ENCODE assay signal across 8 cellular contexts in the genomic region with DNA sequence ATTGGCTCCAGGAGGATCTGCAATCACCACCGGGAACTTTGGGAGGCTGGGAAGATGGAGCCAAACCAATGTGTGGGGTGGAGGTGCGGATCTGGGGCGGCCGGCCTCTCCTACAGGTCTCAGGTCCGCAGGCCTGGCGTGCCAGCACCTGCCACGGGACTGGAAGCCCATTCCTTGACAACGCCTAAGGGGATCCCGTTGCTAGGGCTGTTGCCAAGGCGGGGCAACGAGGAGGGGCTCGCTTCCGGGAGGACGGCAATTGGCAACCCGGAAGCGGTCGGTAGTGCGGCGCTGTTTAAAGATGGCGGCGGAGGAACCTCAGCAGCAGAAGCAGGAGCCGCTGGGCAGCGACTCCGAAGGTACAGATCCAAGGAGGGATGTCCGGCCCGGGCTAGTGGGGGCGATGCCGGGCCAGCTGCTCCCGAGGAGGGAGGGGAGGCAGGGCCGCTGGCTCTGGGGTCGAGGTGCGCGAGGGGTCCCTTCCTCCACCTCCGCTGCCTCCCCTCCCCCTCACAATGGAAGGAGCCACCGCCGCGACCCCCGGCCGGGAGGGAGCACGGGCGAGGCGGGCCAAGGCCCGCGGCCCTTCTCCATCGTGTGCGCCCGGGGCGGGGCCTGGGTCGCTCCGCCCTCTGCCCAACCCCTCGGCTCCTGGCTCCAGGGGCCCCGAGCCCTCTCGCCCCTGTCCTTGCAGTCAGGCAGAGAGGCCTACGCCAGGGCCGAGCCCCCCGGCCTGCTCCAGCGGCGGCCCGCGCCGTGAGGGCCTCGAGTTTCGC. TPM values are rescaled to one million over a fixed set of nuclear protein-coding genes. Genes with fewer than 3 reads are reported as not detected.
DNase-seq lines count a peak whose midpoint lies in the region; ATAC-seq and TF ChIP-seq lines count a peak whose summit lies in the region.

A gene with protein sequence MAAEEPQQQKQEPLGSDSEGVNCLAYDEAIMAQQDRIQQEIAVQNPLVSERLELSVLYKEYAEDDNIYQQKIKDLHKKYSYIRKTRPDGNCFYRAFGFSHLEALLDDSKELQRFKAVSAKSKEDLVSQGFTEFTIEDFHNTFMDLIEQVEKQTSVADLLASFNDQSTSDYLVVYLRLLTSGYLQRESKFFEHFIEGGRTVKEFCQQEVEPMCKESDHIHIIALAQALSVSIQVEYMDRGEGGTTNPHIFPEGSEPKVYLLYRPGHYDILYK (plus strand): TSS at position 283 of the 776 bp plus-strand sequence. CDS start 19 bp downstream, at position 302.

- no peaks in the 10 kb centered on the region for H3K27me3 ChIP-seq in adrenal gland
- H3K27me3 ChIP-seq in heart right ventricle: no peaks in the 10 kb centered on the region
- no peaks in the 10 kb centered on the region for H3K27me3 ChIP-seq in upper lobe of left lung

- H3K9me3 ChIP-seq in adrenal gland (replicated peaks in 1 of 3): no peaks in the 10 kb centered on the region
- H3K9me3 ChIP-seq in heart right ventricle: no peaks in the 10 kb centered on the region
- H3K9me3 ChIP-seq in upper lobe of left lung: no peaks in the 10 kb centered on the region

- TF ChIP-seq POLR2A in GM10847 (IDR thresholded peaks at IDR 0.05; ENCODE audit: extremely low read depth, insufficient read length): peak; percentile 78
- peak; percentile 48 to 66 for TF ChIP-seq POLR2A in adrenal gland (IDR thresholded peaks at IDR 0.05)
- peak in 3 of 4 donors; percentile 57 to 83 (median 74) for TF ChIP-seq POLR2A in upper lobe of left lung (IDR thresholded peaks at IDR 0.05)

- H3K27ac ChIP-seq in adrenal gland (peak within 1 kb of the TSS; percentile 30 to 89 (median 66)), heart right ventricle (peak within 1 kb of the TSS in 9 of 10 donors; percentile 78 to 92 (median 88)), upper lobe of left lung (peak within 1 kb of the TSS; percentile 88 to 94 (median 92))

- intact Hi-C loops in adrenal gland (cut with DNase I): no loop called here
- intact Hi-C loops in heart right ventricle (cut with DNase I): no loop called here
- intact Hi-C loops in posterior cingulate gyrus (cut with DNase I): no loop called here

- H3K4me1 ChIP-seq in adrenal gland (replicated peaks in 1 of 2): peaks cover 18 to 25% of the 10 kb centered on the region in 2 donors
- H3K4me1 ChIP-seq in heart right ventricle: peaks cover 3 to 41% (median 22%) of the 10 kb centered on the region in 9 donors
- H3K4me1 ChIP-seq in upper lobe of left lung: peaks cover 18 to 27% (median 20%) of the 10 kb centered on the region in 4 donors

- peaks cover 0 to 29% of the 10 kb centered on the region in 2 donors for H3K36me3 ChIP-seq in adrenal gland (replicated peaks in 1 of 2)
- H3K36me3 ChIP-seq in heart right ventricle: peaks cover 0 to 34% (median 13%) of the 10 kb centered on the region in 9 donors
- peaks cover 0 to 31% (median 25%) of the 10 kb centered on the region in 4 donors for H3K36me3 ChIP-seq in upper lobe of left lung

- TF ChIP-seq CTCF in adrenal gland (IDR thresholded peaks at IDR 0.05) (no peak), heart right ventricle (IDR thresholded peaks at IDR 0.05) (peak in 2 of 9 donors; percentile 5 to 17), upper lobe of left lung (IDR thresholded peaks at IDR 0.05) (peak in 2 of 6 experiments; percentile 13 to 30)

- 0 to 1% (median 0%) methylated on average over 15 to 60 of the region's 63 CpGs for WGBS in adrenal gland, 4 donors
- 0 to 1% methylated on average over 56 to 63 of the region's 63 CpGs for WGBS in heart right ventricle, 2 donors
- 0% methylated on average over 5 to 45 of the region's 63 CpGs for WGBS in upper lobe of left lung, 2 donors

- H3K4me3 ChIP-seq in adrenal gland (peak within 1 kb of the TSS; percentile 49 to 78 (median 69)), heart right ventricle (peak within 1 kb of the TSS; percentile 79 to 100 (median 92)), upper lobe of left lung (peak within 1 kb of the TSS; percentile 71 to 100 (median 92))

- no peak for TF ChIP-seq EP300 in upper lobe of left lung (IDR thresholded peaks at IDR 0.05)

- peak; percentile 78 for ATAC-seq in HG02763 (IDR thresholded peaks at IDR 0.05; ENCODE audit: unreplicated experiment)
- peak; percentile 88 to 96 (median 94) for ATAC-seq in heart right ventricle
- ATAC-seq in upper lobe of left lung (ENCODE audit: low FRiP score in 2 of 2): peak; percentile 94 to 98

- DNase-seq in NCI-H1436 treated with DMSO at 0.1 percent for 48 hours (lab: John Stamatoyannopoulos, UW) (peak; percentile 51), T-helper 1 cell (peak; percentile 77 to 91 (median 81)), adrenal gland (peak; percentile 86 to 94 (median 89)), heart right ventricle (peak; percentile 91 to 92), posterior cingulate gyrus (peak; percentile 81 to 98 (median 90)), upper lobe of left lung (peak; percentile 93 to 96)

RNA-seq across cellular contexts. Expression of the gene that starts here (rescaled TPM):
- total RNA-seq in adrenal gland: 10 to 100 TPM; 41.4 to 93.7 (median 67.7) TPM
- 10 to 100 TPM; 59.7 to 70.6 (median 60.5) TPM for polyA plus RNA-seq in adrenal gland
- total RNA-seq in heart right ventricle: 10 to 100 TPM; 47.0 to 58.2 (median 49.8) TPM
- 10 to 100 TPM; 34.9 to 87.0 TPM for polyA plus RNA-seq in heart right ventricle
- 10 to 100 TPM; 58.6 to 95.3 (median 72.5) TPM for total RNA-seq in upper lobe of left lung

Comparison
In these comparisons a context has a peak if more than half of its experiments do, and no peak if none do; other contexts are left out.
1. Peak in every context shown above with its lines: DNase-seq, ATAC-seq, H3K4me3 ChIP-seq and H3K27ac ChIP-seq.